In genomic region chr19:33720155-33720493, GRCh38 we compare ENCODE assay signal across 17 cellular contexts.
A peak's percentile ranks its signal among the peaks of the same experiment; 100 is the strongest.
DNase-seq lines count a peak whose midpoint lies in the region; ATAC-seq, FAIRE-seq and TF ChIP-seq lines count a peak whose summit lies in the region.
"Had no signal": no experiment of that assay in that cellular context is flagged by ENCODE, and none has a peak within 500 bp of the region (broad histone marks: within the 10 kb centered on the region; RNA-seq: fewer than 3 reads in every experiment).

No MANE protein-coding gene starts in this region.

- H3K27me3 ChIP-seq in H1 (replicated peaks in 1 of 4; ENCODE audit: control insufficient read depth in 3 of 4, extremely low read depth in 1 of 4, insufficient read depth in 3 of 4, low read length in 3 of 4): no peaks in the 10 kb centered on the region
- H3K27me3 ChIP-seq in tibial nerve: no peaks in the 10 kb centered on the region

- no peak for ATAC-seq in GM21723 (IDR thresholded peaks at IDR 0.05; ENCODE audit: unreplicated experiment)
- ATAC-seq: CD8-positive, alpha-beta T cell; HCT116 had no signal

- 0 out of 2 replicates have a peak overlapping the region, but pooled peaks have one; percentile 40 for H2BK15ac ChIP-seq in H1 (ENCODE audit: low read length)

- H3K56ac ChIP-seq in H1 (replicated peaks; ENCODE audit: insufficient read length, low read depth, low read length): no peak overlapping the region

- peak; percentile 37 for DNase-seq in activated effector memory CD4-positive, alpha-beta T cell treated with anti-CD3 and anti-CD28 coated beads, Interleukin-2, amount 50 U/mL, for 16 hours
- DNase-seq in activated effector memory CD4-positive, alpha-beta T cell treated with Interleukin-2 at 50 U/mL for 16 hours: no peak
- DNase-seq in H1 (ENCODE audit: low read depth in 1 of 2, low spot score in 2 of 2) (no peak), posterior vena cava (ENCODE audit: low spot score) (peak; percentile 66), globus pallidus (ENCODE audit: low spot score) (no peak), tibial nerve (ENCODE audit: low spot score in 2 of 2) (no peak)
- DNase-seq: CD8-positive, alpha-beta T cell; COR-L47; DMS153; EL had no signal

- H3K4me2 ChIP-seq in H1 (ENCODE audit: insufficient read depth in 1 of 2, low read depth in 2 of 2, low read length in 2 of 2): no peak overlapping the region

- peaks cover 0 to 20% of the 10 kb centered on the region in 2 experiments for H4K20me1 ChIP-seq in H1 (replicated peaks in 1 of 2; ENCODE audit: control insufficient read depth in 1 of 2, insufficient read depth in 2 of 2, low read length in 2 of 2)

- WGBS in H1 (ENCODE audit: extremely low coverage in 1 of 2, insufficient coverage in 1 of 2, insufficient read length in 1 of 2, insufficient replicate concordance in 2 of 2, low coverage in 1 of 2, low lambda C conversion rate in 2 of 2, missing lambda C conversion rate in 1 of 2), 2 experiments: 83% methylated on average over 3 of the region's 3 CpGs; no CpG with 5 or more reads in 1 of the 2 experiments
- 90 to 95% methylated on average over 3 of the region's 3 CpGs for WGBS in tibial nerve, 2 donors

- peaks cover 7% of the 10 kb centered on the region for H3K79me1 ChIP-seq in H1 (ENCODE audit: low read depth, low read length)

- intact Hi-C loops in posterior vena cava (cut with DNase I): no loop called here

- TF ChIP-seq CTCF in H1 (IDR thresholded peaks at IDR 0.05; ENCODE audit: control extremely low read depth in 1 of 3, insufficient read depth in 1 of 3, low read depth in 1 of 3, low read length in 3 of 3): no peak
- TF ChIP-seq CTCF in tibial nerve (IDR thresholded peaks at IDR 0.05): no peak

- no peak overlapping the region for H3K18ac ChIP-seq in H1 (ENCODE audit: extremely low read depth, low read length)

- no peak overlapping the region for H2BK120ac ChIP-seq in H1 (replicated peaks; ENCODE audit: low read depth, low read length)

- peak overlapping the region; percentile 70; the same call in 1 of the 2 replicates for H2AK5ac ChIP-seq in H1 (ENCODE audit: low read depth, low read length)

- H3K14ac ChIP-seq in H1 (ENCODE audit: insufficient read length): no peak overlapping the region

- H3K79me2 ChIP-seq in H1 (ENCODE audit: control insufficient read depth in 1 of 2, insufficient read depth in 2 of 2, low read length in 2 of 2): no peaks in the 10 kb centered on the region

- no peak overlapping the region for H4K5ac ChIP-seq in H1 (ENCODE audit: insufficient read length, low read depth, low read length)

- H3K4me3 ChIP-seq in H1 (ENCODE audit: extremely low read depth in 1 of 4, insufficient read depth in 2 of 4, low read depth in 3 of 4, low read length in 4 of 4) (no peak overlapping the region), tibial nerve (no peak overlapping the region)

- H2BK20ac ChIP-seq in H1 (ENCODE audit: low read length): peak overlapping the region; percentile 77

- H3K4me1 ChIP-seq in H1 (replicated peaks in 1 of 4; ENCODE audit: control insufficient read depth in 3 of 4, insufficient read depth in 4 of 4, low read length in 3 of 4) (peaks cover 0 to 3% (median 1%) of the 10 kb centered on the region in 4 experiments; a peak in 1 of 7 replicates), tibial nerve (no peaks in the 10 kb centered on the region)

- H3K36me3 ChIP-seq in H1 (ENCODE audit: control insufficient read depth in 2 of 4, insufficient read depth in 4 of 4, low read length in 3 of 4) (no peaks in the 10 kb centered on the region), tibial nerve (no peaks in the 10 kb centered on the region)

- no peak overlapping the region for H3K23ac ChIP-seq in H1 (ENCODE audit: insufficient read length)

- peak overlapping the region; percentile 66 for H3K4ac ChIP-seq in H1 (replicated peaks; ENCODE audit: insufficient read length, low read depth, low read length)

- no peak for TF ChIP-seq RAD21 in H1 (IDR thresholded peaks at IDR 0.05 in 1 of 2, conservative IDR thresholded peaks at IDR 0.05 in 1 of 2; ENCODE audit: low read depth in 2 of 2, low read length in 2 of 2)

- TF ChIP-seq EP300 in H1 (IDR thresholded peaks at IDR 0.05; ENCODE audit: borderline replicate concordance in 1 of 2, low read depth in 2 of 2, low read length in 2 of 2) (no peak), tibial nerve (IDR thresholded peaks at IDR 0.05) (no peak)

- TF ChIP-seq POLR2A in H1 (IDR thresholded peaks at IDR 0.05; ENCODE audit: control extremely low read depth in 1 of 2, low read depth in 2 of 2, low read length in 2 of 2) (no peak), tibial nerve (IDR thresholded peaks at IDR 0.05) (no peak)

- no peak overlapping the region for H2BK12ac ChIP-seq in H1 (ENCODE audit: low read depth, low read length)

- no peak overlapping the region for H2AFZ ChIP-seq in H1 (ENCODE audit: low read length)

- peak overlapping the region; percentile 87; the same call in 1 of the 2 replicates for H2BK5ac ChIP-seq in H1 (ENCODE audit: low read depth, low read length)

- H3K9ac ChIP-seq in H1 (replicated peaks in 1 of 4; ENCODE audit: extremely low read depth in 1 of 4, low read depth in 3 of 4, low read length in 3 of 4): no peak overlapping the region; a peak in 1 of 7 replicates

- POLR2A ChIA-PET in H1 (lab: Charles Lee; ENCODE audit: partially characterized antibody): interaction anchor here (0.6 to 1.2 kb wide), 2 partner anchors 12 to 347 kb away, joined by 3 read pairs; no protein-coding TSS in a partner anchor

- H4K8ac ChIP-seq in H1 (ENCODE audit: extremely low read depth, insufficient read depth, low read length): no peak overlapping the region

- FAIRE-seq in H1 (lab: Jason Lieb, UNC): no peak
- FAIRE-seq: D721Med, G401.6, GM12892 had no signal

- no peaks in the 10 kb centered on the region for H3K9me3 ChIP-seq in H1 (ENCODE audit: insufficient read depth in 2 of 2, low read depth in 1 of 2, low read length in 1 of 2)
- H3K9me3 ChIP-seq in tibial nerve: peaks cover 0 to 15% (median 0%) of the 10 kb centered on the region in 4 donors

- peaks cover 13% of the 10 kb centered on the region; the same call in 1 of the 2 replicates for H3K23me2 ChIP-seq in H1 (ENCODE audit: low read depth, low read length)

- H4K91ac ChIP-seq in H1 (replicated peaks; ENCODE audit: insufficient read length, low read length): peak overlapping the region; percentile 84

- CTCF ChIA-PET in H1 (lab: Charles Lee; ENCODE audit: partially characterized antibody): interaction anchor here (0.6 to 2.1 kb wide), 9 partner anchors 11 to 617 kb away, joined by 3 to 8 read pairs (median 4); no protein-coding TSS in a partner anchor

- H3K27ac ChIP-seq in H1 (ENCODE audit: low read depth, low read length) (no peak overlapping the region), tibial nerve (no peak overlapping the region)
- H3K27ac ChIP-seq: 22Rv1, HL-60 had no signal

TF ChIP-seq in H1, 55 proteins besides CTCF, POLR2A, EP300 and RAD21:
- no peak for TF ChIP-seq TAF7 (optimal IDR thresholded peaks at IDR 0.05; ENCODE audit: borderline replicate concordance, low read depth, low read length)
- TF ChIP-seq, protein P1, sequence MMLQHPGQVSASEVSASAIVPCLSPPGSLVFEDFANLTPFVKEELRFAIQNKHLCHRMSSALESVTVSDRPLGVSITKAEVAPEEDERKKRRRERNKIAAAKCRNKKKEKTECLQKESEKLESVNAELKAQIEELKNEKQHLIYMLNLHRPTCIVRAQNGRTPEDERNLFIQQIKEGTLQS (IDR thresholded peaks at IDR 0.05; ENCODE audit: insufficient read depth, low read depth, low read length): no peak
- TF ChIP-seq KDM4A (IDR thresholded peaks at IDR 0.05; ENCODE audit: low read depth, low read length, severe bottlenecking): no peak
- TF ChIP-seq, protein P2, sequence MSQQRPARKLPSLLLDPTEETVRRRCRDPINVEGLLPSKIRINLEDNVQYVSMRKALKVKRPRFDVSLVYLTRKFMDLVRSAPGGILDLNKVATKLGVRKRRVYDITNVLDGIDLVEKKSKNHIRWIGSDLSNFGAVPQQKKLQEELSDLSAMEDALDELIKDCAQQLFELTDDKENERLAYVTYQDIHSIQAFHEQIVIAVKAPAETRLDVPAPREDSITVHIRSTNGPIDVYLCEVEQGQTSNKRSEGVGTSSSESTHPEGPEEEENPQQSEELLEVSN (IDR thresholded peaks at IDR 0.05): no peak
- no peak for TF ChIP-seq GABPA (IDR thresholded peaks at IDR 0.05; ENCODE audit: borderline replicate concordance, insufficient read depth, low read length)

Comparison
In these comparisons a context has a peak if more than half of its experiments do, and no peak if none do; other contexts are left out.
1. DNase-seq: peak in activated effector memory CD4-positive, alpha-beta T cell treated with anti-CD3 and anti-CD28 coated beads, Interleukin-2, amount 50 U/mL, for 16 hours (single experiment) and posterior vena cava (single experiment); none in activated effector memory CD4-positive, alpha-beta T cell treated with Interleukin-2 at 50 U/mL for 16 hours (single experiment), H1 (0 of 2), globus pallidus (single experiment) and tibial nerve (0 of 2).